19 cellular contexts compared by ENCODE assay signal in the genomic region with DNA sequence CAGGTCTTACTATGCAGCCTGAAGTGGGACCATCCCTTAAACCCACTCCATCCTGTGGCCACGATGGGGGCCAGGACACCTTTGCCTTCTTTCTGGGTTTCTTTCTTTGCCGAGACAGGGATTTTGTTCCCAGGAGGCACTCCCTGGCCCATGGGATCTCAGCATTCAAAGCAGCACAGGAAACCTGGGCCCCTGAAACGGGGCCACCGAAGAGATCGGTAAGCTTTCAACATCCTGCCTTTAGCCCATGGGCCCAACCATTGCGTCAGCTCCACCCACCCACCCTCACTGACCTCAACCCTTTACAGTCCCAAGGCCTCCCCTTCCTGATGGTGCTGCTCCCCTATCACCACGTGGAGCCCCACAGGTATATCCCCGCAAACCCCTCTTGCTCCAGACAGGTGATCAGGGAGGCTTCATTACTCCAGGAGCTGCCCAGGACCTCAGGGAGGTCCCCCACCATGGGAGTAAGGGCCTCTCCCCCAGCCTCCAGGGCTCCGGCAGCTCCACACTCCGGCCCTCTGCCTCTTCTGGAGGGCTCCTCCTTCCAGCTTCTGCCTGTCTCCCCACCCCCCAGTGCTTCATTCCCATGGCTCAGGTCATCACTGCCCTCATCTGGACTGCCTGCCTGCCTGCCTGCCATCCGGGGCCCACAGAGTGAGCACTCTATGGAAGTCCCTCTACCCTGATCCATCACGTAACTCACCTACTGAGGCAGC. TPM values are rescaled to one million over a fixed set of nuclear protein-coding genes. Genes with fewer than 3 reads are reported as not detected.
DNase-seq lines count a peak whose midpoint lies in the region; ATAC-seq and TF ChIP-seq lines count a peak whose summit lies in the region.
"Had no signal": no experiment of that assay in that cellular context is flagged by ENCODE, and none has a peak within 500 bp of the region (broad histone marks: within the 10 kb centered on the region; RNA-seq: fewer than 3 reads in every experiment).

No MANE protein-coding gene starts in this region.

- no peaks in the 10 kb centered on the region for H3K36me3 ChIP-seq in SK-N-SH (replicated peaks in 1 of 2; ENCODE audit: control insufficient read depth in 1 of 2, insufficient read depth in 2 of 2, low read length in 1 of 2)
- H3K36me3 ChIP-seq in aorta (ENCODE audit: control insufficient read depth in 1 of 2, insufficient read depth in 2 of 2, low read length in 1 of 2), result no peaks in the 10 kb centered on the region
- H3K36me3 ChIP-seq: MG63 had no signal

- TF ChIP-seq EP300 in SK-N-SH (IDR thresholded peaks at IDR 0.05; ENCODE audit: borderline replicate concordance in 1 of 2, low read depth in 1 of 2, low read length in 1 of 2), result no peak

- H3K27ac Mint-ChIP-seq in CD14-positive monocyte, result peak overlapping the region in 1 of 7 donors; percentile 7
- peak overlapping the region; percentile 46 to 95 (median 83) for H3K27ac Mint-ChIP-seq in brain

- H3K4me3 ChIP-seq in SK-N-SH (ENCODE audit: low read depth in 2 of 2, low read length in 1 of 2), result no peak overlapping the region
- no peak overlapping the region for H3K4me3 ChIP-seq in aorta (ENCODE audit: low read length in 2 of 2)
- H3K4me3 ChIP-seq: MG63, PC-9 had no signal

- no peak for TF ChIP-seq RAD21 in SK-N-SH (IDR thresholded peaks at IDR 0.05; ENCODE audit: low read length)

- H3K4me1 ChIP-seq in SK-N-SH (ENCODE audit: control insufficient read depth in 1 of 2, insufficient read depth in 2 of 2, low read depth in 1 of 2, low read length in 1 of 2) (peaks cover 0 to 33% of the 10 kb centered on the region in 2 experiments; a peak in 1 of 4 replicates), aorta (ENCODE audit: control insufficient read depth in 1 of 2, insufficient read depth in 2 of 2, low read length in 2 of 2) (no peaks in the 10 kb centered on the region)

- no peaks in the 10 kb centered on the region for H3K9me2 ChIP-seq in SK-N-SH

- H3K4me3 Mint-ChIP-seq in CD14-positive monocyte (no peak overlapping the region), brain (peak overlapping the region in 4 of 5 experiments; percentile 9 to 57 (median 44))
- H3K4me3 Mint-ChIP-seq: CD4-positive, alpha-beta memory T cell had no signal

- peak overlapping the region; percentile 6 for H3K27ac ChIP-seq in layer of hippocampus (ENCODE audit: low read depth, low read length)
- H3K27ac ChIP-seq in SK-N-SH (ENCODE audit: low read depth in 2 of 2, low read length in 1 of 2), result no peak overlapping the region
- no peak overlapping the region for H3K27ac ChIP-seq in aorta (ENCODE audit: low read depth in 1 of 2, low read length in 2 of 2)
- H3K27ac ChIP-seq: PC-9 had no signal

- H3K9me3 ChIP-seq in SK-N-SH (no peaks in the 10 kb centered on the region), aorta (ENCODE audit: control insufficient read depth, low read length) (no peaks in the 10 kb centered on the region)
- H3K9me3 ChIP-seq: MG63 had no signal

- no peaks in the 10 kb centered on the region for H3K36me3 Mint-ChIP-seq in CD14-positive monocyte
- no peaks in the 10 kb centered on the region for H3K36me3 Mint-ChIP-seq in brain
- H3K36me3 Mint-ChIP-seq: CD4-positive, alpha-beta memory T cell had no signal

- ATAC-seq in aorta (ENCODE audit: low FRiP score) (no peak), GM21723 (IDR thresholded peaks at IDR 0.05; ENCODE audit: unreplicated experiment) (no peak)
- ATAC-seq: HepG2, Right ventricle myocardium inferior had no signal

- DNase-seq in CD14-positive monocyte (ENCODE audit: low spot score), result peak; percentile 35
- peak; percentile 62 for DNase-seq in posterior vena cava (ENCODE audit: low spot score)
- DNase-seq in SK-N-SH, result no peak
- DNase-seq in aorta, result no peak
- no peak for DNase-seq in A172 (ENCODE audit: low spot score)
- DNase-seq: AML-193; CD4-positive, alpha-beta memory T cell; GOT3; MG63; NCI-H1694 treated with DMSO at 0.1 percent for 48 hours; NCI-H2171; NCI-H446 treated with DMSO at 0.1 percent for 48 hours; NCI-H748 treated with DMSO at 0.1 percent for 48 hours; PC-9 had no signal

- no peaks in the 10 kb centered on the region for H3K79me2 ChIP-seq in SK-N-SH (ENCODE audit: insufficient read depth)

- no peaks in the 10 kb centered on the region for H3F3A ChIP-seq in SK-N-SH (replicated peaks; ENCODE audit: insufficient read depth)

- H3K27me3 Mint-ChIP-seq in CD14-positive monocyte (ENCODE audit: low read depth in 3 of 3) (peaks cover 3 to 14% (median 5%) of the 10 kb centered on the region in 3 donors), brain (peaks cover 8% of the 10 kb centered on the region)

- 73% methylated on average over 8 of the region's 12 CpGs for WGBS in SK-N-SH (ENCODE audit: low lambda C conversion rate)
- WGBS in aorta, 2 donors, result 78 to 87% methylated on average over 11 to 12 of the region's 12 CpGs

- POLR2A ChIA-PET in SK-N-SH (lab: Yijun Ruan, JAX), result interaction anchor here (0.9 kb wide), 1 partner anchor 29 kb away, joined by 3 read pairs; no protein-coding TSS in a partner anchor

- H3K4me2 ChIP-seq in SK-N-SH, result no peak overlapping the region
- H3K4me2 ChIP-seq: PC-9 had no signal

- H3K9ac ChIP-seq in SK-N-SH, result no peak overlapping the region

- no peak overlapping the region for H2AFZ ChIP-seq in SK-N-SH (ENCODE audit: low read depth)
- H2AFZ ChIP-seq: PC-9 had no signal

- H4K20me1 ChIP-seq in SK-N-SH (ENCODE audit: insufficient read depth), result no peaks in the 10 kb centered on the region

- H3K9me3 Mint-ChIP-seq in CD14-positive monocyte, result no peaks in the 10 kb centered on the region
- peaks cover 0 to 7% (median 3%) of the 10 kb centered on the region in 5 experiments for H3K9me3 Mint-ChIP-seq in brain
- H3K9me3 Mint-ChIP-seq: CD4-positive, alpha-beta memory T cell had no signal

- H3K27me3 ChIP-seq in layer of hippocampus (ENCODE audit: control insufficient read depth, insufficient read depth, low read length) (no peaks in the 10 kb centered on the region), SK-N-SH (ENCODE audit: insufficient read depth) (no peaks in the 10 kb centered on the region), aorta (ENCODE audit: control insufficient read depth in 1 of 2, insufficient read depth in 2 of 2, low read length in 1 of 2) (no peaks in the 10 kb centered on the region)

- intact Hi-C loops in CD14-positive monocyte (cut with micrococcal nuclease) (no loop called here), posterior vena cava (cut with DNase I) (no loop called here), aorta (cut with DNase I) (no loop called here)

- TF ChIP-seq CTCF in CD14-positive monocyte (IDR thresholded peaks at IDR 0.05), result no peak
- no peak for TF ChIP-seq CTCF in brain (conservative IDR thresholded peaks at IDR 0.05)
- no peak for TF ChIP-seq CTCF in SK-N-SH (IDR thresholded peaks at IDR 0.05)

- no peaks in the 10 kb centered on the region for H3K4me1 Mint-ChIP-seq in CD14-positive monocyte
- H3K4me1 Mint-ChIP-seq in brain, result peaks cover 60% of the 10 kb centered on the region

- CTCF ChIA-PET in SK-N-SH (lab: Yijun Ruan, JAX), result interaction anchor here (1.0 to 11.3 kb wide), 4 partner anchors 9 to 50 kb away, joined by 5 to 620 read pairs (median 118); a partner anchor contains a TSS

TF ChIP-seq in SK-N-SH, 30 proteins besides CTCF, POLR2A, EP300 and RAD21 (continues in another document):
- TF ChIP-seq TAF1 (IDR thresholded peaks at IDR 0.05; ENCODE audit: borderline replicate concordance, low read depth, low read length), result no peak
- TF ChIP-seq, protein P1, sequence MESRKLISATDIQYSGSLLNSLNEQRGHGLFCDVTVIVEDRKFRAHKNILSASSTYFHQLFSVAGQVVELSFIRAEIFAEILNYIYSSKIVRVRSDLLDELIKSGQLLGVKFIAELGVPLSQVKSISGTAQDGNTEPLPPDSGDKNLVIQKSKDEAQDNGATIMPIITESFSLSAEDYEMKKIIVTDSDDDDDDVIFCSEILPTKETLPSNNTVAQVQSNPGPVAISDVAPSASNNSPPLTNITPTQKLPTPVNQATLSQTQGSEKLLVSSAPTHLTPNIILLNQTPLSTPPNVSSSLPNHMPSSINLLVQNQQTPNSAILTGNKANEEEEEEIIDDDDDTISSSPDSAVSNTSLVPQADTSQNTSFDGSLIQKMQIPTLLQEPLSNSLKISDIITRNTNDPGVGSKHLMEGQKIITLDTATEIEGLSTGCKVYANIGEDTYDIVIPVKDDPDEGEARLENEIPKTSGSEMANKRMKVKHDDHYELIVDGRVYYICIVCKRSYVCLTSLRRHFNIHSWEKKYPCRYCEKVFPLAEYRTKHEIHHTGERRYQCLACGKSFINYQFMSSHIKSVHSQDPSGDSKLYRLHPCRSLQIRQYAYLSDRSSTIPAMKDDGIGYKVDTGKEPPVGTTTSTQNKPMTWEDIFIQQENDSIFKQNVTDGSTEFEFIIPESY (IDR thresholded peaks at IDR 0.05; ENCODE audit: borderline replicate concordance, low read depth), result no peak
- TF ChIP-seq NRF1 (IDR thresholded peaks at IDR 0.05; ENCODE audit: low read depth, low read length), result no peak
- no peak for TF ChIP-seq JUND (IDR thresholded peaks at IDR 0.05)
- no peak for TF ChIP-seq YY1 (IDR thresholded peaks at IDR 0.05; ENCODE audit: low read depth)
- TF ChIP-seq RFX5 (IDR thresholded peaks at IDR 0.05; ENCODE audit: low read length), result no peak

RNA-seq across cellular contexts. Expression of a gene that starts 42.0 kb away (rescaled TPM):
- not detected for polyA plus RNA-seq in CD14-positive monocyte
- 4.8 TPM for polyA plus RNA-seq in brain (ENCODE audit: insufficient read depth, low read depth, low replicate concordance)
- 10 to 100 TPM in 1 of 2 donors, 1 to 10 TPM in 1; 7.0 to 12.5 TPM for total RNA-seq in posterior vena cava
- polyA plus RNA-seq in SK-N-SH (2012; rRNA removed), result 11.3 and 16.9 TPM in 2 replicates
- polyA plus RNA-seq in SK-N-SH (2012; cell fraction: cytosol; rRNA removed), result 7.1 and 10.0 TPM in 2 replicates
- 43.6 and 49.5 TPM in 2 replicates for polyA plus RNA-seq in SK-N-SH (2012; cell fraction: nucleus; rRNA removed)
- total RNA-seq in aorta, result 10 to 100 TPM in 1 of 2 donors, 1 to 10 TPM in 1; 5.9 to 12.9 TPM
- 1 to 10 TPM; 1.5 to 4.0 TPM for polyA plus RNA-seq in aorta
- 5.6 and 6.0 TPM in 2 replicates for total RNA-seq in A172 (2014; rRNA removed; shearing (Covaris generic))
- total RNA-seq: PC-9 had no signal

RNA-seq across cellular contexts. Expression of a gene that starts 51.8 kb away (rescaled TPM):
- 100 to 1,000 TPM; 179 to 243 TPM for polyA plus RNA-seq in CD14-positive monocyte
- polyA plus RNA-seq in brain (ENCODE audit: insufficient read depth, low read depth, low replicate concordance), result 292 TPM
- 100 to 1,000 TPM; 138 to 139 TPM for total RNA-seq in posterior vena cava
- polyA plus RNA-seq in SK-N-SH (2012; rRNA removed), result 213 and 341 TPM in 2 replicates
- 295 and 390 TPM in 2 replicates for polyA plus RNA-seq in SK-N-SH (2012; cell fraction: cytosol; rRNA removed)
- 199 TPM in 2 replicates for polyA plus RNA-seq in SK-N-SH (2012; cell fraction: nucleus; rRNA removed)
- 100 to 1,000 TPM; 156 to 183 TPM for total RNA-seq in aorta
- 100 to 1,000 TPM; 258 to 486 TPM for polyA plus RNA-seq in aorta
- 293 and 302 TPM in 2 replicates for total RNA-seq in A172 (2014; rRNA removed; shearing (Covaris generic))

Comparison
In these comparisons a context has a peak if more than half of its experiments do, and no peak if none do; other contexts are left out.
1. DNase-seq: peak in CD14-positive monocyte (single experiment) and posterior vena cava (single experiment); none in SK-N-SH (single experiment), aorta (0 of 2) and A172 (single experiment).
2. H3K4me3 Mint-ChIP-seq: peak in brain (4 of 5); none in CD14-positive monocyte (0 of 2).